In the genomic region with DNA sequence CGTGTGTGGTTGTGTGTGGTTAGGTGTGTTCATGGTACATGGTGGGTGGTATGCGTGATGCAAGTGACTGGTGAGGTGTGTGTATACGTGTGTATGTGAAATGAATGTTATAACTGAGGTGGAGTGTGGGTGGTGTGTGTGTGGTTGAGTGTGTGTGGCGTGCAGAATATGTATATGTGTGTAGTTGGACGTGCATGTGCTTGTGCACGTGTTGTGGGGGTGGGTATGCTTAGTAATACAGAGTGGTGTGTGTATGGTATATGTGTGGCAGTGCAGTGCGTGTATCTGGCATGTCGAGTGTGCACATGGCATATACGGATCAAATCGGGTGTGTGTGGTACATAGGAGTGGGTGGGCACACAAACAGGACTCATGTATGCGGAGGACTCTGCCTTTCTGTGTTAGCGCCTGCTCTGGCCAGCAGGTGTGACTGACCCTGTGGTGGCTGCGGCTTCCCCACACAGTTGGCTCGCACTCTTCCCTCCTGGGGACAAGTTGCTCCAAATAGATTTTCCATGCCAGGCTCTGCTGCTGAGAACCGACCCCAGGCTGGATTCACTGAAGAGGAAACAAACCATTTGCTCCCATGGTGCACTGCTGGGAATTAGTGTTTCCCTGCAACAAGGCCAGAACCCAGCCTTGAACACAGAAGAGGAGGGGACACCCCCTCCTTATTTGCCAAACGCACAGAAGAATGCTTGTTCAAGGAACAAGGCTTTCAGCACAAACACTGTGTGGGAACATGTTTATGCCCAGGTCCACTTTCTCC, we compare ENCODE assay signal across 1 cellular context.
A peak's percentile ranks its signal among the peaks of the same experiment; 100 is the strongest.
TF ChIP-seq lines count a peak whose summit lies in the region.

No MANE protein-coding gene starts in this region.

TF ChIP-seq in HepG2, 621 proteins besides CTCF, POLR2A, EP300 and RAD21:
- TF ChIP-seq, protein P1, sequence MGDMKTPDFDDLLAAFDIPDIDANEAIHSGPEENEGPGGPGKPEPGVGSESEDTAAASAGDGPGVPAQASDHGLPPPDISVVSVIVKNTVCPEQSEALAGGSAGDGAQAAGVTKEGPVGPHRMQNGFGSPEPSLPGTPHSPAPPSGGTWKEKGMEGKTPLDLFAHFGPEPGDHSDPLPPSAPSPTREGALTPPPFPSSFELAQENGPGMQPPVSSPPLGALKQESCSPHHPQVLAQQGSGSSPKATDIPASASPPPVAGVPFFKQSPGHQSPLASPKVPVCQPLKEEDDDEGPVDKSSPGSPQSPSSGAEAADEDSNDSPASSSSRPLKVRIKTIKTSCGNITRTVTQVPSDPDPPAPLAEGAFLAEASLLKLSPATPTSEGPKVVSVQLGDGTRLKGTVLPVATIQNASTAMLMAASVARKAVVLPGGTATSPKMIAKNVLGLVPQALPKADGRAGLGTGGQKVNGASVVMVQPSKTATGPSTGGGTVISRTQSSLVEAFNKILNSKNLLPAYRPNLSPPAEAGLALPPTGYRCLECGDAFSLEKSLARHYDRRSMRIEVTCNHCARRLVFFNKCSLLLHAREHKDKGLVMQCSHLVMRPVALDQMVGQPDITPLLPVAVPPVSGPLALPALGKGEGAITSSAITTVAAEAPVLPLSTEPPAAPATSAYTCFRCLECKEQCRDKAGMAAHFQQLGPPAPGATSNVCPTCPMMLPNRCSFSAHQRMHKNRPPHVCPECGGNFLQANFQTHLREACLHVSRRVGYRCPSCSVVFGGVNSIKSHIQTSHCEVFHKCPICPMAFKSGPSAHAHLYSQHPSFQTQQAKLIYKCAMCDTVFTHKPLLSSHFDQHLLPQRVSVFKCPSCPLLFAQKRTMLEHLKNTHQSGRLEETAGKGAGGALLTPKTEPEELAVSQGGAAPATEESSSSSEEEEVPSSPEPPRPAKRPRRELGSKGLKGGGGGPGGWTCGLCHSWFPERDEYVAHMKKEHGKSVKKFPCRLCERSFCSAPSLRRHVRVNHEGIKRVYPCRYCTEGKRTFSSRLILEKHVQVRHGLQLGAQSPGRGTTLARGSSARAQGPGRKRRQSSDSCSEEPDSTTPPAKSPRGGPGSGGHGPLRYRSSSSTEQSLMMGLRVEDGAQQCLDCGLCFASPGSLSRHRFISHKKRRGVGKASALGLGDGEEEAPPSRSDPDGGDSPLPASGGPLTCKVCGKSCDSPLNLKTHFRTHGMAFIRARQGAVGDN (CRISPR knock-in tag; IDR thresholded peaks at IDR 0.05), result 0 out of 2 replicates have a peak, but pooled peaks have one; percentile 20
- TF ChIP-seq, protein P2, sequence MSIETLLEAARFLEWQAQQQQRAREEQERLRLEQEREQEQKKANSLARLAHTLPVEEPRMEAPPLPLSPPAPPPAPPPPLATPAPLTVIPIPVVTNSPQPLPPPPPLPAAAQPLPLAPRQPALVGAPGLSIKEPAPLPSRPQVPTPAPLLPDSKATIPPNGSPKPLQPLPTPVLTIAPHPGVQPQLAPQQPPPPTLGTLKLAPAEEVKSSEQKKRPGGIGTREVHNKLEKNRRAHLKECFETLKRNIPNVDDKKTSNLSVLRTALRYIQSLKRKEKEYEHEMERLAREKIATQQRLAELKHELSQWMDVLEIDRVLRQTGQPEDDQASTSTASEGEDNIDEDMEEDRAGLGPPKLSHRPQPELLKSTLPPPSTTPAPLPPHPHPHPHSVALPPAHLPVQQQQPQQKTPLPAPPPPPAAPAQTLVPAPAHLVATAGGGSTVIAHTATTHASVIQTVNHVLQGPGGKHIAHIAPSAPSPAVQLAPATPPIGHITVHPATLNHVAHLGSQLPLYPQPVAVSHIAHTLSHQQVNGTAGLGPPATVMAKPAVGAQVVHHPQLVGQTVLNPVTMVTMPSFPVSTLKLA (IDR thresholded peaks at IDR 0.05), result 0 out of 2 replicates have a peak, but pooled peaks have one; percentile 2
- TF ChIP-seq ZBTB20 (CRISPR knock-in tag; IDR thresholded peaks at IDR 0.05; ENCODE audit: borderline replicate concordance, low read depth), result no peak
- TF ChIP-seq DNMT1 (CRISPR knock-in tag; IDR thresholded peaks at IDR 0.05), result no peak
- TF ChIP-seq HDAC2 (CRISPR knock-in tag; IDR thresholded peaks at IDR 0.05), result 0 out of 2 replicates have a peak, but pooled peaks have one; percentile 11
- no peak for TF ChIP-seq ZNF138 (CRISPR knock-in tag; IDR thresholded peaks at IDR 0.05; ENCODE audit: low read depth)
- TF ChIP-seq, protein P3, sequence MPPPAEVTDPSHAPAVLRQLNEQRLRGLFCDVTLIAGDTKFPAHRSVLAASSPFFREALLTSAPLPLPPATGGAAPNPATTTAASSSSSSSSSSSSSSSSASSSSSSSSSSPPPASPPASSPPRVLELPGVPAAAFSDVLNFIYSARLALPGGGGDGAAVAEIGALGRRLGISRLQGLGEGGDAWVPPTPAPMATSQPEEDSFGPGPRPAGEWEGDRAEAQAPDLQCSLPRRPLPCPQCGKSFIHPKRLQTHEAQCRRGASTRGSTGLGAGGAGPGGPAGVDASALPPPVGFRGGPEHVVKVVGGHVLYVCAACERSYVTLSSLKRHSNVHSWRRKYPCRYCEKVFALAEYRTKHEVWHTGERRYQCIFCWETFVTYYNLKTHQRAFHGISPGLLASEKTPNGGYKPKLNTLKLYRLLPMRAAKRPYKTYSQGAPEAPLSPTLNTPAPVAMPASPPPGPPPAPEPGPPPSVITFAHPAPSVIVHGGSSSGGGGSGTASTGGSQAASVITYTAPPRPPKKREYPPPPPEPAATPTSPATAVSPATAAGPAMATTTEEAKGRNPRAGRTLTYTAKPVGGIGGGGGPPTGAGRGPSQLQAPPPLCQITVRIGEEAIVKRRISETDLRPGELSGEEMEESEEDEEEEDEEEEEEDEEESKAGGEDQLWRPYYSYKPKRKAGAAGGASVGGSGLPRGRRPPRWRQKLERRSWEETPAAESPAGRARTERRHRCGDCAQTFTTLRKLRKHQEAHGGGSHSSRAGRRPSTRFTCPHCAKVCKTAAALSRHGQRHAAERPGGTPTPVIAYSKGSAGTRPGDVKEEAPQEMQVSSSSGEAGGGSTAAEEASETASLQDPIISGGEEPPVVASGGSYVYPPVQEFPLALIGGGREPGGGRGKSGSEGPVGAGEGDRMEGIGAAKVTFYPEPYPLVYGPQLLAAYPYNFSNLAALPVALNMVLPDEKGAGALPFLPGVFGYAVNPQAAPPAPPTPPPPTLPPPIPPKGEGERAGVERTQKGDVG (CRISPR knock-in tag; IDR thresholded peaks at IDR 0.05; ENCODE audit: borderline replicate concordance), result 0 out of 2 replicates have a peak, but pooled peaks have one; percentile 26
- TF ChIP-seq SP4 (CRISPR knock-in tag; IDR thresholded peaks at IDR 0.05), result no peak
- TF ChIP-seq, protein P4, sequence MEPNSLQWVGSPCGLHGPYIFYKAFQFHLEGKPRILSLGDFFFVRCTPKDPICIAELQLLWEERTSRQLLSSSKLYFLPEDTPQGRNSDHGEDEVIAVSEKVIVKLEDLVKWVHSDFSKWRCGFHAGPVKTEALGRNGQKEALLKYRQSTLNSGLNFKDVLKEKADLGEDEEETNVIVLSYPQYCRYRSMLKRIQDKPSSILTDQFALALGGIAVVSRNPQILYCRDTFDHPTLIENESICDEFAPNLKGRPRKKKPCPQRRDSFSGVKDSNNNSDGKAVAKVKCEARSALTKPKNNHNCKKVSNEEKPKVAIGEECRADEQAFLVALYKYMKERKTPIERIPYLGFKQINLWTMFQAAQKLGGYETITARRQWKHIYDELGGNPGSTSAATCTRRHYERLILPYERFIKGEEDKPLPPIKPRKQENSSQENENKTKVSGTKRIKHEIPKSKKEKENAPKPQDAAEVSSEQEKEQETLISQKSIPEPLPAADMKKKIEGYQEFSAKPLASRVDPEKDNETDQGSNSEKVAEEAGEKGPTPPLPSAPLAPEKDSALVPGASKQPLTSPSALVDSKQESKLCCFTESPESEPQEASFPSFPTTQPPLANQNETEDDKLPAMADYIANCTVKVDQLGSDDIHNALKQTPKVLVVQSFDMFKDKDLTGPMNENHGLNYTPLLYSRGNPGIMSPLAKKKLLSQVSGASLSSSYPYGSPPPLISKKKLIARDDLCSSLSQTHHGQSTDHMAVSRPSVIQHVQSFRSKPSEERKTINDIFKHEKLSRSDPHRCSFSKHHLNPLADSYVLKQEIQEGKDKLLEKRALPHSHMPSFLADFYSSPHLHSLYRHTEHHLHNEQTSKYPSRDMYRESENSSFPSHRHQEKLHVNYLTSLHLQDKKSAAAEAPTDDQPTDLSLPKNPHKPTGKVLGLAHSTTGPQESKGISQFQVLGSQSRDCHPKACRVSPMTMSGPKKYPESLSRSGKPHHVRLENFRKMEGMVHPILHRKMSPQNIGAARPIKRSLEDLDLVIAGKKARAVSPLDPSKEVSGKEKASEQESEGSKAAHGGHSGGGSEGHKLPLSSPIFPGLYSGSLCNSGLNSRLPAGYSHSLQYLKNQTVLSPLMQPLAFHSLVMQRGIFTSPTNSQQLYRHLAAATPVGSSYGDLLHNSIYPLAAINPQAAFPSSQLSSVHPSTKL (CRISPR knock-in tag; IDR thresholded peaks at IDR 0.05), result 0 out of 2 replicates have a peak, but pooled peaks have one; percentile 19
- no peak for TF ChIP-seq ZNF879 (CRISPR knock-in tag; IDR thresholded peaks at IDR 0.05)
- no peak for TF ChIP-seq NCOA5 (CRISPR knock-in tag; IDR thresholded peaks at IDR 0.05)
- TF ChIP-seq ZBTB38 (CRISPR knock-in tag; IDR thresholded peaks at IDR 0.05), result 0 out of 2 replicates have a peak, but pooled peaks have one; percentile 18
